22 cellular contexts compared by ENCODE assay signal in genomic region chr6:48979806-48980205, GRCh38.
A peak's percentile ranks its signal among the peaks of the same experiment; 100 is the strongest.
DNase-seq lines count a peak whose midpoint lies in the region; ATAC-seq and TF ChIP-seq lines count a peak whose summit lies in the region.
"Had no signal": no experiment of that assay in that cellular context is flagged by ENCODE, and none has a peak within 500 bp of the region (broad histone marks: within the 10 kb centered on the region; RNA-seq: fewer than 3 reads in every experiment).

No MANE protein-coding gene starts in this region.

- no peaks in the 10 kb centered on the region for H3K27me3 ChIP-seq in gastroesophageal sphincter
- no peaks in the 10 kb centered on the region for H3K27me3 ChIP-seq in osteoblast (ENCODE audit: insufficient read depth, low read length)
- no peaks in the 10 kb centered on the region for H3K27me3 ChIP-seq in CD8-positive, alpha-beta T cell (ENCODE audit: insufficient read depth, low read length)
- H3K27me3 ChIP-seq: BLaER1 treated with 17β-estradiol and CSF1 and Interleukin-3, amounts not matched to agents 10 nM and 100 nM had no signal

- H3K4me3 ChIP-seq in gastroesophageal sphincter (no peak overlapping the region), osteoblast (ENCODE audit: insufficient read depth, low read length) (no peak overlapping the region)
- H3K4me3 ChIP-seq in CD8-positive, alpha-beta T cell (ENCODE audit: low read depth, low read length), result no peak overlapping the region
- H3K4me3 ChIP-seq: BLaER1 treated with 17β-estradiol and CSF1 and Interleukin-3, amounts not matched to agents 10 nM and 100 nM; GM12878 had no signal

- intact Hi-C loops in CD8-positive, alpha-beta T cell (cut with DNase I, micrococcal nuclease), result no loop called here

- POLR2A ChIA-PET in CD8-positive, alpha-beta T cell (lab: Charles Lee), result no interaction called here

- no peaks in the 10 kb centered on the region for H3K36me3 Mint-ChIP-seq in CD8-positive, alpha-beta T cell
- H3K36me3 Mint-ChIP-seq: CD8-positive, alpha-beta memory T cell had no signal

- TF ChIP-seq CTCF in gastroesophageal sphincter (IDR thresholded peaks at IDR 0.05), result no peak
- no peak for TF ChIP-seq CTCF in osteoblast (IDR thresholded peaks at IDR 0.05; ENCODE audit: extremely low read depth, low read depth, low read length)
- TF ChIP-seq CTCF in CD8-positive, alpha-beta T cell (IDR thresholded peaks at IDR 0.05), result no peak

- DNase-seq in osteoblast (ENCODE audit: insufficient read length, low spot score, missing footprints), result peak; percentile 62
- no peak for DNase-seq in CD8-positive, alpha-beta T cell
- DNase-seq in AG08396 (ENCODE audit: low spot score), result no peak
- DNase-seq: 8988T; ACHN; AML-193; CD4-positive, alpha-beta T cell; CD8-positive, alpha-beta memory T cell; COR-L47; DMS 273 treated with DMSO at 0.1 percent for 48 hours; DMS153; DMS53; DMS79; DND-41; EL; GDM1 had no signal

- H3K36me3 ChIP-seq in gastroesophageal sphincter (no peaks in the 10 kb centered on the region), osteoblast (ENCODE audit: insufficient read depth, low read length) (no peaks in the 10 kb centered on the region)
- H3K36me3 ChIP-seq in CD8-positive, alpha-beta T cell (ENCODE audit: insufficient read depth, low read length), result no peaks in the 10 kb centered on the region
- H3K36me3 ChIP-seq: BLaER1 treated with 17β-estradiol and CSF1 and Interleukin-3, amounts not matched to agents 10 nM and 100 nM had no signal

- no peak overlapping the region for H3K27ac Mint-ChIP-seq in CD8-positive, alpha-beta T cell
- H3K27ac Mint-ChIP-seq: B cell; CD4-positive, alpha-beta T cell; CD8-positive, alpha-beta memory T cell had no signal

- no peaks in the 10 kb centered on the region for H3K79me2 ChIP-seq in osteoblast (ENCODE audit: insufficient read depth, low read length)

- CTCF ChIA-PET in CD8-positive, alpha-beta T cell (lab: Charles Lee), result no interaction called here

- H3K9me3 Mint-ChIP-seq in CD8-positive, alpha-beta T cell, result peaks cover 5% of the 10 kb centered on the region
- H3K9me3 Mint-ChIP-seq: CD4-positive, alpha-beta T cell had no signal

- no peak for TF ChIP-seq EP300 in gastroesophageal sphincter (IDR thresholded peaks at IDR 0.05)

- no peaks in the 10 kb centered on the region for H3K9me3 ChIP-seq in gastroesophageal sphincter
- H3K9me3 ChIP-seq in osteoblast (ENCODE audit: low read depth, low read length), result no peaks in the 10 kb centered on the region
- no peaks in the 10 kb centered on the region for H3K9me3 ChIP-seq in CD8-positive, alpha-beta T cell (ENCODE audit: low read length)

- H3K4me3 Mint-ChIP-seq in CD8-positive, alpha-beta T cell, result no peak overlapping the region
- H3K4me3 Mint-ChIP-seq: B cell; CD4-positive, alpha-beta T cell; CD8-positive, alpha-beta memory T cell had no signal

- TF ChIP-seq POLR2A in gastroesophageal sphincter (IDR thresholded peaks at IDR 0.05), result no peak

- H3K27ac ChIP-seq in gastroesophageal sphincter (no peak overlapping the region), osteoblast (ENCODE audit: low read depth, low read length) (no peak overlapping the region)
- H3K27ac ChIP-seq in CD8-positive, alpha-beta T cell (ENCODE audit: low read depth, low read length), result no peak overlapping the region
- H3K27ac ChIP-seq: BLaER1 treated with 17β-estradiol and CSF1 and Interleukin-3, amounts not matched to agents 10 nM and 100 nM; C4-2B had no signal

- H3K27me3 Mint-ChIP-seq in CD8-positive, alpha-beta T cell (ENCODE audit: low read depth), result no peaks in the 10 kb centered on the region
- H3K27me3 Mint-ChIP-seq: B cell; CD4-positive, alpha-beta T cell; CD8-positive, alpha-beta memory T cell had no signal

- no peaks in the 10 kb centered on the region for H3K4me1 ChIP-seq in gastroesophageal sphincter
- no peaks in the 10 kb centered on the region for H3K4me1 ChIP-seq in osteoblast (ENCODE audit: insufficient read depth, low read length)
- H3K4me1 ChIP-seq in CD8-positive, alpha-beta T cell (ENCODE audit: insufficient read depth, low read length), result no peaks in the 10 kb centered on the region
- H3K4me1 ChIP-seq: BLaER1 treated with 17β-estradiol and CSF1 and Interleukin-3, amounts not matched to agents 10 nM and 100 nM had no signal

- H3K4me1 Mint-ChIP-seq in CD8-positive, alpha-beta T cell (ENCODE audit: low read depth), result no peaks in the 10 kb centered on the region
- H3K4me1 Mint-ChIP-seq: B cell; CD8-positive, alpha-beta memory T cell had no signal

- 90 to 100% methylated on average over 1 to 2 of the region's 2 CpGs for WGBS in gastroesophageal sphincter (ENCODE audit: low coverage in 1 of 2), 2 donors

- no peak overlapping the region for H2AFZ ChIP-seq in osteoblast (ENCODE audit: low read length)

- H4K20me1 ChIP-seq in osteoblast (ENCODE audit: insufficient read depth, low read length), result no peaks in the 10 kb centered on the region
- H4K20me1 ChIP-seq: BLaER1 treated with 17β-estradiol and CSF1 and Interleukin-3, amounts not matched to agents 10 nM and 100 nM had no signal

- ATAC-seq in gastroesophageal sphincter (peak; percentile 31), HG03520 (IDR thresholded peaks at IDR 0.05; ENCODE audit: unreplicated experiment) (no peak)
- no peak for ATAC-seq in CD8-positive, alpha-beta T cell
- ATAC-seq: GM12878 had no signal

- H3K4me2 ChIP-seq in osteoblast (ENCODE audit: insufficient read depth, low read length), result no peak overlapping the region
- H3K4me2 ChIP-seq: BLaER1 treated with 17β-estradiol and CSF1 and Interleukin-3, amounts not matched to agents 10 nM and 100 nM had no signal
